Comparison of ENCODE assay signal across 25 cellular contexts in the genomic region with DNA sequence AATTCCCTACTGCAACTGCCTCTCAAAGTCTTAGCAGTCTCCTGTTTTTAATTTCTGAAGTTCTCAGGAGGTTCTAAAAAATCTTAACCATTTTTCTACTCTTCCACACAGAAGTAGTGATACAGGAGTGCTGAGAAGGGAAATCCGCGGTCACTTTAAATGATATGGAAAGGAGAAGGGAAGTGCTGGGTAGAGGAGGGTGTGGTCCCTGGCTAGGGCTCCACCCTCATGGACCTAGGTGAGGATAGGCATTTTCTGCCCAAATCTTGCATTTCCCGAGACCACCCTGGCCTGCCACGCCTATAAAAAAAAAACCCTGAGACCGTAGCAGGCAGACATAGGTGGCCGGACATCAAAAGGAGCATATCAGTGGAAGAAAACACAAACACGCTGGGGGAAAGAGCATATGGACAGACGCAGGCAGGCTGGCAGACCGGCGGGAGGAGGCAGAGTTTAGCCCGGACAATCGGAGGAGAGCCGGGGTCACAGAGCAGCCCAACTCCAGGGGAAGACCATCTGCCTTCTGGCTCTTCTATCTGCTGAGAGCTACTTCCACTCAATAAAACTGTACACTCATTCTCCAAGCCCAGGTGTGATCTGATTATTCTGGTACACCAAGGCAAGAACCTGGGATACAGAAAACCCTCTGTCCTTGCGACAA.
"Had no signal": no experiment of that assay in that cellular context is flagged by ENCODE, and none has a peak within 500 bp of the region (broad histone marks: within the 10 kb centered on the region; RNA-seq: fewer than 3 reads in every experiment).

No MANE protein-coding gene starts in this region.

- H3K27ac Mint-ChIP-seq: activated B cell treated with CpG ODN at 0.5 μM for 24 hours; activated CD4-positive, alpha-beta T cell treated with anti-CD3 and anti-CD28 coated beads, Interleukin-2, amount 10 ng/mL, durations not matched to agents 24 days and 14 days; activated CD8-positive, alpha-beta memory T cell treated with anti-CD3 and anti-CD28 coated beads, Interleukin-2, amount 10 ng/mL, durations not matched to agents 7 days and 5 days; activated naive CD4-positive, alpha-beta T cell treated with anti-CD3 and anti-CD28 coated beads, Interleukin-2, amount 50 U/mL, for 72 hours; activated naive CD8-positive, alpha-beta T cell treated with anti-CD3 and anti-CD28 coated beads, Interleukin-2, amount 50 U/mL, for 24 hours; activated T-cell treated with anti-CD3 and anti-CD28 coated beads, Interleukin-2, amount 50 U/mL, for 24 hours; activated T-helper 1 cell treated with anti-CD3 and anti-CD28 coated beads, Interleukin-12 subunit alpha, Interleukin-12 subunit beta, Interleukin-2, Interleukin-4 antibody, amounts not matched to agents 30 ng/mL and 10 ng/mL and 1 ng/mL, durations not matched to agents 14 hours and 24 hours and 36 hours; T-helper 1 cell treated with Interleukin-12 subunit alpha and Interleukin-12 subunit beta and Interleukin-4 antibody, amounts not matched to agents 30 μg/mL and 1 μg/mL, for 36 hours had no signal

- H3K27ac ChIP-seq: ascending aorta, body of pancreas had no signal

- H3K27me3 ChIP-seq: ascending aorta, body of pancreas had no signal

- H3K4me3 Mint-ChIP-seq: activated B cell treated with CpG ODN at 0.5 μM for 24 hours; activated CD4-positive, alpha-beta T cell treated with anti-CD3 and anti-CD28 coated beads, Interleukin-2, amount 10 ng/mL, durations not matched to agents 24 days and 14 days; activated CD8-positive, alpha-beta memory T cell treated with anti-CD3 and anti-CD28 coated beads, Interleukin-2, amount 10 ng/mL, durations not matched to agents 7 days and 5 days; activated naive CD8-positive, alpha-beta T cell treated with anti-CD3 and anti-CD28 coated beads, Interleukin-2, amount 50 U/mL, for 24 hours; activated T-cell treated with anti-CD3 and anti-CD28 coated beads, Interleukin-2, amount 50 U/mL, for 24 hours; activated T-helper 1 cell treated with anti-CD3 and anti-CD28 coated beads, Interleukin-12 subunit alpha, Interleukin-12 subunit beta, Interleukin-2, Interleukin-4 antibody, amounts not matched to agents 30 ng/mL and 10 ng/mL and 1 ng/mL, durations not matched to agents 14 hours and 24 hours and 36 hours; T-helper 1 cell treated with Interleukin-12 subunit alpha and Interleukin-12 subunit beta and Interleukin-4 antibody, amounts not matched to agents 30 μg/mL and 1 μg/mL, for 36 hours had no signal

- ATAC-seq: activated CD8-positive, alpha-beta memory T cell treated with anti-CD3 and anti-CD28 coated beads, Interleukin-2, amount 10 ng/mL, durations not matched to agents 7 days and 5 days; activated naive CD4-positive, alpha-beta T cell treated with anti-CD3 and anti-CD28 coated beads, Interleukin-2, amount 50 U/mL, for 72 hours; activated naive CD8-positive, alpha-beta T cell treated with anti-CD3 and anti-CD28 coated beads, Interleukin-2, amount 50 U/mL, for 24 hours; body of pancreas; PC-3 had no signal

- H3K9me3 ChIP-seq: ascending aorta, body of pancreas had no signal

- H3K4me3 ChIP-seq: ascending aorta, body of pancreas had no signal

- H3K27me3 Mint-ChIP-seq: activated B cell treated with CpG ODN at 0.5 μM for 24 hours; activated CD4-positive, alpha-beta T cell treated with anti-CD3 and anti-CD28 coated beads, Interleukin-2, amount 10 ng/mL, durations not matched to agents 24 days and 14 days; activated CD8-positive, alpha-beta memory T cell treated with anti-CD3 and anti-CD28 coated beads, Interleukin-2, amount 10 ng/mL, durations not matched to agents 7 days and 5 days; activated naive CD8-positive, alpha-beta T cell treated with anti-CD3 and anti-CD28 coated beads, Interleukin-2, amount 50 U/mL, for 24 hours had no signal

- H3K36me3 Mint-ChIP-seq: activated CD8-positive, alpha-beta memory T cell treated with anti-CD3 and anti-CD28 coated beads, Interleukin-2, amount 10 ng/mL, durations not matched to agents 7 days and 5 days; activated naive CD4-positive, alpha-beta T cell treated with anti-CD3 and anti-CD28 coated beads, Interleukin-2, amount 50 U/mL, for 72 hours had no signal

- H3K4me1 Mint-ChIP-seq: activated B cell treated with CpG ODN at 0.5 μM for 24 hours; activated CD4-positive, alpha-beta T cell treated with anti-CD3 and anti-CD28 coated beads, Interleukin-2, amount 10 ng/mL, durations not matched to agents 24 days and 14 days; activated CD8-positive, alpha-beta memory T cell treated with anti-CD3 and anti-CD28 coated beads, Interleukin-2, amount 10 ng/mL, durations not matched to agents 7 days and 5 days; activated naive CD8-positive, alpha-beta T cell treated with anti-CD3 and anti-CD28 coated beads, Interleukin-2, amount 50 U/mL, for 24 hours had no signal

- H3K4me1 ChIP-seq: ascending aorta, body of pancreas had no signal

- H3K36me3 ChIP-seq: ascending aorta had no signal

- H3K9me3 Mint-ChIP-seq: activated B cell treated with CpG ODN at 0.5 μM for 24 hours; activated CD4-positive, alpha-beta T cell treated with anti-CD3 and anti-CD28 coated beads, Interleukin-2, amount 10 ng/mL, durations not matched to agents 24 days and 14 days; activated naive CD4-positive, alpha-beta T cell treated with anti-CD3 and anti-CD28 coated beads, Interleukin-2, amount 50 U/mL, for 72 hours; activated naive CD8-positive, alpha-beta T cell treated with anti-CD3 and anti-CD28 coated beads, Interleukin-2, amount 50 U/mL, for 24 hours; activated T-cell treated with anti-CD3 and anti-CD28 coated beads, Interleukin-2, amount 50 U/mL, for 24 hours; activated T-helper 1 cell treated with anti-CD3 and anti-CD28 coated beads, Interleukin-12 subunit alpha, Interleukin-12 subunit beta, Interleukin-2, Interleukin-4 antibody, amounts not matched to agents 30 ng/mL and 10 ng/mL and 1 ng/mL, durations not matched to agents 14 hours and 24 hours and 36 hours; T-helper 1 cell treated with Interleukin-12 subunit alpha and Interleukin-12 subunit beta and Interleukin-4 antibody, amounts not matched to agents 30 μg/mL and 1 μg/mL, for 36 hours had no signal

- DNase-seq: activated B cell treated with CpG ODN at 0.5 μM for 24 hours; activated CD4-positive, alpha-beta T cell treated with anti-CD3 and anti-CD28 coated beads for 1 hour; activated CD4-positive, alpha-beta T cell treated with anti-CD3 and anti-CD28 coated beads, Interleukin-2, amount 10 ng/mL, durations not matched to agents 24 days and 14 days; activated CD4-positive, alpha-beta T cell treated with anti-CD3 and anti-CD28 coated beads, Interleukin-2, amount 50 U/mL, for 48 hours; activated CD8-positive, alpha-beta memory T cell treated with anti-CD3 and anti-CD28 coated beads, Interleukin-2, amount 10 ng/mL, durations not matched to agents 7 days and 5 days; activated effector memory CD4-positive, alpha-beta T cell treated with Interleukin-2 at 50 U/mL for 16 hours; activated naive CD4-positive, alpha-beta T cell; activated naive CD8-positive, alpha-beta T cell treated with anti-CD3 and anti-CD28 coated beads, Interleukin-2, amount 50 U/mL, for 24 hours; activated T-cell treated with anti-CD3 and anti-CD28 coated beads, Interleukin-2, amount 50 U/mL, for 24 hours; amniotic stem cell; body of pancreas; central memory CD4-positive, alpha-beta T cell; MM.1S; NCI-H1105; NCI-H146; NCI-H187 treated with DMSO at 0.1 percent for 48 hours; NCI-H2081 treated with DMSO at 0.1 percent for 48 hours; NCI-H446 treated with DMSO at 0.1 percent for 48 hours; NCI-H524 treated with DMSO at 0.1 percent for 48 hours; PC-3; SHP77 had no signal
